In genomic region chr3:197456271-197457091, GRCh38 we compare ENCODE assay signal across 8 cellular contexts.
DNase-seq lines count a peak whose midpoint lies in the region; ATAC-seq and TF ChIP-seq lines count a peak whose summit lies in the region.

No MANE protein-coding gene starts in this region.

- TF ChIP-seq CTCF in IMR-90 (conservative IDR thresholded peaks at IDR 0.05; ENCODE audit: low read depth, low read length) (no peak), neural crest cell (conservative IDR thresholded peaks at IDR 0.05) (no peak), thoracic aorta (IDR thresholded peaks at IDR 0.05) (no peak)

- H3K9me1 ChIP-seq in IMR-90 (ENCODE audit: insufficient read depth, low read length): peaks cover 8% of the 10 kb centered on the region

- peak overlapping the region; percentile 99 for H4K8ac ChIP-seq in IMR-90 (ENCODE audit: low read depth in 2 of 2, low read length in 2 of 2)

- peak overlapping the region; percentile 93 for H2BK15ac ChIP-seq in IMR-90 (ENCODE audit: low read depth, low read length)

- 0 out of 2 replicates have a peak, but pooled peaks have one; percentile 35 for TF ChIP-seq POLR2A in IMR-90 (IDR thresholded peaks at IDR 0.05; ENCODE audit: low read depth, low read length)

- BruUV-seq in IMR-90 (replicated peaks; lab: Mats Ljungman, UMichigan): no TSS peak

- intact Hi-C loops in IMR-90 (cut with micrococcal nuclease): no loop called here

- H3K27me3 ChIP-seq in IMR-90 (ENCODE audit: control insufficient read depth, insufficient read depth, low read length) (peaks cover 6% of the 10 kb centered on the region; the same call in 1 of the 2 replicates), thoracic aorta (replicated peaks; ENCODE audit: insufficient read depth) (no peaks in the 10 kb centered on the region)

- peak overlapping the region; percentile 78 for H3K9ac ChIP-seq in IMR-90 (ENCODE audit: low read depth, low read length)

- H2BK20ac ChIP-seq in IMR-90 (ENCODE audit: low read depth, low read length): peak overlapping the region; percentile 86

- peaks cover 10% of the 10 kb centered on the region for H3K27me3 Mint-ChIP-seq in activated T-cell treated with anti-CD3 and anti-CD28 coated beads, Interleukin-2, amount 50 U/mL, for 72 hours (ENCODE audit: low read depth)
- peaks cover 28% of the 10 kb centered on the region for H3K27me3 Mint-ChIP-seq in neural crest cell (ENCODE audit: low read depth)

- peak overlapping the region; percentile 98 for H2BK120ac ChIP-seq in IMR-90 (ENCODE audit: low read depth, low read length)

- peak overlapping the region; percentile 99 for H3K14ac ChIP-seq in IMR-90 (replicated peaks; ENCODE audit: low read depth, low read length)

- no peaks in the 10 kb centered on the region for H4K20me1 ChIP-seq in IMR-90 (ENCODE audit: insufficient read depth, low read length)

- CTCF ChIA-PET in IMR-90 (lab: Yijun Ruan, JAX): no interaction called here

- peaks cover 16% of the 10 kb centered on the region for H3K4me1 Mint-ChIP-seq in activated T-cell treated with anti-CD3 and anti-CD28 coated beads, Interleukin-2, amount 50 U/mL, for 72 hours (ENCODE audit: low read depth)
- peaks cover 22% of the 10 kb centered on the region for H3K4me1 Mint-ChIP-seq in neural crest cell

- peak overlapping the region; percentile 98 for H2AK9ac ChIP-seq in IMR-90 (replicated peaks; ENCODE audit: low read depth, low read length, poor library complexity)

- H3K4ac ChIP-seq in IMR-90 (ENCODE audit: low read depth, low read length): peak overlapping the region; percentile 98

- peak overlapping the region; percentile 81 for H3K23ac ChIP-seq in IMR-90 (ENCODE audit: low read depth, low read length)

- TF ChIP-seq RAD21 in IMR-90 (IDR thresholded peaks at IDR 0.05; ENCODE audit: low read length): peak; percentile 3

- H3K79me1 ChIP-seq in IMR-90 (ENCODE audit: low read depth in 1 of 2, low read length in 2 of 2): no peaks in the 10 kb centered on the region

- H4K5ac ChIP-seq in IMR-90 (ENCODE audit: low read depth, low read length): peak overlapping the region; percentile 100

- H3K9me3 Mint-ChIP-seq in activated T-cell treated with anti-CD3 and anti-CD28 coated beads, Interleukin-2, amount 50 U/mL, for 72 hours: no peaks in the 10 kb centered on the region
- H3K9me3 Mint-ChIP-seq in neural crest cell: peaks cover 2% of the 10 kb centered on the region

- H3K36me3 ChIP-seq in IMR-90 (ENCODE audit: control insufficient read depth, insufficient read depth, low read length): no peaks in the 10 kb centered on the region
- no peaks in the 10 kb centered on the region for H3K36me3 ChIP-seq in thoracic aorta

- DNase-seq in IMR-90: peak; percentile 87
- peak; percentile 66 to 73 for DNase-seq in activated T-cell treated with anti-CD3 and anti-CD28 coated beads, Interleukin-2, amount 50 U/mL, for 72 hours
- peak; percentile 56 for DNase-seq in fibroblast of the conjunctiva (ENCODE audit: low read depth)
- peak; percentile 68 for DNase-seq in neural crest cell (ENCODE audit: low read depth, low spot score)
- peak; percentile 37 for DNase-seq in thoracic aorta (ENCODE audit: low spot score)
- no peak for DNase-seq in NOMO-1 (lab: John Stamatoyannopoulos, UW; ENCODE audit: unreplicated experiment in 2 of 2)
- no peak for DNase-seq in NCI-H1694 treated with DMSO at 0.1 percent for 48 hours (lab: John Stamatoyannopoulos, UW)

- H2BK5ac ChIP-seq in IMR-90 (ENCODE audit: low read depth, low read length, poor library complexity, severe bottlenecking): peak overlapping the region; percentile 87

- H3K4me3 ChIP-seq in IMR-90 (ENCODE audit: insufficient read depth, low read depth, low read length) (peak overlapping the region; percentile 49), thoracic aorta (peak overlapping the region; percentile 83)

- peak overlapping the region; percentile 51 for H2AK5ac ChIP-seq in IMR-90 (ENCODE audit: low read depth, low read length)

- H3K27ac Mint-ChIP-seq in activated T-cell treated with anti-CD3 and anti-CD28 coated beads, Interleukin-2, amount 50 U/mL, for 72 hours: peak overlapping the region; percentile 91
- H3K27ac Mint-ChIP-seq in neural crest cell (ENCODE audit: unreplicated experiment): peak overlapping the region; percentile 50

- dilution Hi-C loops in IMR-90 (cut with HindIII; ENCODE audit: low sequenced_read_pairs, unreplicated experiment): no loop called here

- peak overlapping the region; percentile 97 for H3K18ac ChIP-seq in IMR-90 (ENCODE audit: low read depth, low read length)

- POLR2A ChIA-PET in IMR-90 (lab: Charles Lee; ENCODE audit: unreplicated experiment): interaction anchor here (0.6 kb wide), 1 partner anchor 247 kb away, joined by 3 read pairs; no protein-coding TSS in a partner anchor

- ATAC-seq in GM18907 (IDR thresholded peaks at IDR 0.05; ENCODE audit: unreplicated experiment): peak; percentile 71
- ATAC-seq in IMR-90 (ENCODE audit: low read depth): peak; percentile 95
- peak; percentile 70 to 90 for ATAC-seq in activated T-cell treated with anti-CD3 and anti-CD28 coated beads, Interleukin-2, amount 50 U/mL, for 72 hours (replicated peaks in 1 of 2)
- ATAC-seq in thoracic aorta (ENCODE audit: insufficient number of reproducible peaks, low FRiP score, low read depth): peak; percentile 89

- H3K4me1 ChIP-seq in IMR-90 (ENCODE audit: control insufficient read depth, insufficient read depth, low read length): peaks cover 7% of the 10 kb centered on the region
- H3K4me1 ChIP-seq in thoracic aorta (ENCODE audit: control insufficient read depth in 1 of 2, low read depth in 2 of 2): peaks cover 5 to 12% of the 10 kb centered on the region in 2 donors

- H3K56ac ChIP-seq in IMR-90 (ENCODE audit: extremely low read depth, insufficient read depth, low read length): peak overlapping the region; percentile 88

- peak overlapping the region; percentile 84 to 90 for H3K4me3 Mint-ChIP-seq in activated T-cell treated with anti-CD3 and anti-CD28 coated beads, Interleukin-2, amount 50 U/mL, for 72 hours
- H3K4me3 Mint-ChIP-seq in neural crest cell: peak overlapping the region; percentile 73

- H3K27ac ChIP-seq in IMR-90 (ENCODE audit: insufficient read depth, low read length) (peak overlapping the region; percentile 91), thoracic aorta (peak overlapping the region; percentile 62 to 66)

- H4K91ac ChIP-seq in IMR-90 (ENCODE audit: insufficient read depth, low read depth, low read length): peak overlapping the region; percentile 98

- peaks cover 0 to 3% of the 10 kb centered on the region in 2 donors for H3K36me3 Mint-ChIP-seq in activated T-cell treated with anti-CD3 and anti-CD28 coated beads, Interleukin-2, amount 50 U/mL, for 72 hours (ENCODE audit: insufficient read depth in 2 of 2)
- no peaks in the 10 kb centered on the region for H3K36me3 Mint-ChIP-seq in neural crest cell (ENCODE audit: low read depth)

- H3K4me2 ChIP-seq in IMR-90 (ENCODE audit: low read depth, low read length): peak overlapping the region; percentile 90

- no peaks in the 10 kb centered on the region for H3K9me3 ChIP-seq in IMR-90 (ENCODE audit: control insufficient read depth, insufficient read depth, low read length)
- H3K9me3 ChIP-seq in thoracic aorta: no peaks in the 10 kb centered on the region

- 4% methylated on average over 19 of the region's 47 CpGs; no CpG with 5 or more reads in 1 of the 2 experiments for whole genome bisulfite sequencing in IMR-90 (ENCODE audit: extremely low coverage in 2 of 2, insufficient read length in 1 of 2), 2 experiments

- in situ Hi-C loops in IMR-90 (cut with MboI; ENCODE audit: low sequenced_read_pairs): no loop called here

- H2AFZ ChIP-seq in IMR-90 (replicated peaks; ENCODE audit: low read length, poor library complexity): peak overlapping the region; percentile 98

TF ChIP-seq in IMR-90, 13 proteins besides CTCF, POLR2A, EP300 and RAD21:
- TF ChIP-seq, protein P1, sequence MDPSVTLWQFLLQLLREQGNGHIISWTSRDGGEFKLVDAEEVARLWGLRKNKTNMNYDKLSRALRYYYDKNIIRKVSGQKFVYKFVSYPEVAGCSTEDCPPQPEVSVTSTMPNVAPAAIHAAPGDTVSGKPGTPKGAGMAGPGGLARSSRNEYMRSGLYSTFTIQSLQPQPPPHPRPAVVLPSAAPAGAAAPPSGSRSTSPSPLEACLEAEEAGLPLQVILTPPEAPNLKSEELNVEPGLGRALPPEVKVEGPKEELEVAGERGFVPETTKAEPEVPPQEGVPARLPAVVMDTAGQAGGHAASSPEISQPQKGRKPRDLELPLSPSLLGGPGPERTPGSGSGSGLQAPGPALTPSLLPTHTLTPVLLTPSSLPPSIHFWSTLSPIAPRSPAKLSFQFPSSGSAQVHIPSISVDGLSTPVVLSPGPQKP (IDR thresholded peaks at IDR 0.05; ENCODE audit: borderline replicate concordance, low read depth, low read length): no peak
- TF ChIP-seq USF2 (IDR thresholded peaks at IDR 0.05; ENCODE audit: low read depth, low read length) (peak; percentile 96), CEBPB (IDR thresholded peaks at IDR 0.05; ENCODE audit: low read depth, low read length) (no peak), CHD1 (IDR thresholded peaks at IDR 0.05; ENCODE audit: low read depth, low read length) (no peak), BHLHE40 (IDR thresholded peaks at IDR 0.05; ENCODE audit: low read depth, low read length) (peak; percentile 96), MXI1 (IDR thresholded peaks at IDR 0.05; ENCODE audit: borderline replicate concordance, low read depth, low read length) (0 out of 2 replicates have a peak, but pooled peaks have one; percentile 62), RFX5 (IDR thresholded peaks at IDR 0.05; ENCODE audit: low read depth, low read length) (no peak), RCOR1 (IDR thresholded peaks at IDR 0.05; ENCODE audit: insufficient replicate concordance, low read length) (no peak), FOS (IDR thresholded peaks at IDR 0.05; ENCODE audit: low read depth, low read length) (no peak)

Comparison
In these comparisons a context has a peak if more than half of its experiments do, and no peak if none do; other contexts are left out.
1. DNase-seq: peak in IMR-90 (single experiment), activated T-cell treated with anti-CD3 and anti-CD28 coated beads, Interleukin-2, amount 50 U/mL, for 72 hours (2 of 2), fibroblast of the conjunctiva (single experiment), neural crest cell (single experiment) and thoracic aorta (single experiment); none in NOMO-1 (0 of 2) and NCI-H1694 treated with DMSO at 0.1 percent for 48 hours (single experiment).
2. Peak in every context shown above with its lines, with median percentiles within 50 percentile points of each other: ATAC-seq.